1 cellular context compared by ENCODE assay signal in genomic region chr4:154490261-154490588, GRCh38.
TF ChIP-seq lines count a peak whose summit lies in the region.

No MANE protein-coding gene starts in this region.

TF ChIP-seq in SK-N-SH treated with all-trans-retinoic acid at 6 μM for 48 hours, 23 proteins besides CTCF, POLR2A, EP300 and RAD21 (continued from another document):
- TF ChIP-seq TSHZ2 (CRISPR knock-in tag; IDR thresholded peaks at IDR 0.05) (no peak), OSR1 (CRISPR knock-in tag; IDR thresholded peaks at IDR 0.05) (no peak)
